Comparison of ENCODE assay signal across 24 cellular contexts in the genomic region with DNA sequence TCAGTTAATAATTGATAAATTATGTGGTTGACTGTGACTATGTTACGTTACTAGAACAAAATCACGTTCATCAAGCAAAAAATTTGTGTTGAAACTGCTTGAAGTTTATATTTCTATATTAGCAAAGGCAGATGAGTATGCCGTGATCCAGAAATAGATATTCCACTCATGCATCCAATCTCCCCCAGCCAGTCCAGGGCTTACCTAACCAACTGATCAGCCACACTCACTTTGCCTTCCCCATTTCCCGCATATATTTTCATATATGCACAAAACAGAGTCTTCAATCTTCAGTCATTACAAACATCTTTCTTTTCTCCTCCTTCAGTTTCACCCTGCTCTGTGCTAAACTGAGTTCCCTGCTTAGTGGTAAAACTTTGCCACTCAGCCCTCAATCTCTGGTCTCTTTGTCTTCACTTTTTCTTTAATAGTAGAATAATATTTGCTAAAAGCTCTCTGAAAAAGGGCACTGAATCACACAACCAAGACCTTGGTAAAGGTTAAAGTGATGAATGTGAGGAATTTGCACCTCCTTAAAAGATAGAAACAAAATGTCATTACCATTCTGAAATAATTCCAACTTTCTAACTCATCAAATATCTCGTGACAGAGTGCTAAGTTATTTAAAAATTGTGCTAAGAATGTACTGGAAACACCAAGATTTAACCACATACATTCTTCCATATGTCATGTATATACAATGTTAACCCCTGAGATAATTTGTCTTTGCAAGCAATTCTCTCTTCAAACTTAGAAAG.
DNase-seq lines count a peak whose midpoint lies in the region; FAIRE-seq and TF ChIP-seq lines count a peak whose summit lies in the region.
"Had no signal": no experiment of that assay in that cellular context is flagged by ENCODE, and none has a peak within 500 bp of the region (broad histone marks: within the 10 kb centered on the region; RNA-seq: fewer than 3 reads in every experiment).

No MANE protein-coding gene starts in this region.

- dilution Hi-C loops in mammary epithelial cell (cut with HindIII; ENCODE audit: low sequenced_read_pairs), result no loop called here
- dilution Hi-C loops in keratinocyte (cut with MboI; ENCODE audit: extremely low pct_ligation_motif_present, low sequenced_read_pairs), result no loop called here

- FAIRE-seq in keratinocyte (lab: Jason Lieb, UNC), result no peak
- FAIRE-seq: A549, GM12891 had no signal

- no peak overlapping the region for H3K4me3 Mint-ChIP-seq in MCF 10A (ENCODE audit: unreplicated experiment)
- H3K4me3 Mint-ChIP-seq: activated naive CD8-positive, alpha-beta T cell treated with anti-CD3 and anti-CD28 coated beads, Interleukin-2, amount 50 U/mL, for 24 hours; naive B cell had no signal

- peaks cover 4% of the 10 kb centered on the region for H3K4me1 Mint-ChIP-seq in MCF 10A (ENCODE audit: insufficient read depth, unreplicated experiment)
- H3K4me1 Mint-ChIP-seq: activated naive CD8-positive, alpha-beta T cell treated with anti-CD3 and anti-CD28 coated beads, Interleukin-2, amount 50 U/mL, for 24 hours; naive B cell had no signal

- peaks cover 10% of the 10 kb centered on the region for H3K4me1 ChIP-seq in mammary epithelial cell (ENCODE audit: insufficient read depth, low read length)
- H3K4me1 ChIP-seq in keratinocyte (ENCODE audit: control insufficient read depth, extremely low read depth, insufficient read depth, low read length), result no peaks in the 10 kb centered on the region
- H3K4me1 ChIP-seq in PC-9 (replicated peaks; ENCODE audit: insufficient read depth), result no peaks in the 10 kb centered on the region
- H3K4me1 ChIP-seq: A549, HAP-1, Peyer's patch, stomach had no signal

- no peaks in the 10 kb centered on the region for H3K36me3 Mint-ChIP-seq in MCF 10A (ENCODE audit: insufficient read depth, unreplicated experiment)
- H3K36me3 Mint-ChIP-seq: naive B cell had no signal

- H3K9ac ChIP-seq in mammary epithelial cell (ENCODE audit: insufficient read depth, low read length), result no peak overlapping the region
- H3K9ac ChIP-seq in keratinocyte (ENCODE audit: control insufficient read depth, extremely low read depth, insufficient read depth, low read length), result no peak overlapping the region

- DNase-seq in mammary epithelial cell (peak; percentile 14), MCF 10A (ENCODE audit: unreplicated experiment) (no peak), amniotic epithelial cell (ENCODE audit: low read depth) (peak; percentile 54), keratinocyte (ENCODE audit: low read depth, low spot score) (no peak), NCI-H2107 treated with DMSO at 0.1 percent for 48 hours (lab: John Stamatoyannopoulos, UW; ENCODE audit: unreplicated experiment) (no peak), PC-9 (no peak), medulla oblongata (ENCODE audit: extremely low spot score) (no peak), DMS 273 treated with DMSO at 0.1 percent for 48 hours (lab: John Stamatoyannopoulos, UW) (no peak)
- DNase-seq: activated CD4-positive, alpha-beta T cell treated with anti-CD3 and anti-CD28 coated beads for 4 hours; activated naive CD8-positive, alpha-beta T cell treated with anti-CD3 and anti-CD28 coated beads, Interleukin-2, amount 50 U/mL, for 24 hours; C1 segment of cervical spinal cord; central memory CD4-positive, alpha-beta T cell; head of caudate nucleus; naive B cell; NCI-H187 treated with DMSO at 0.1 percent for 48 hours; NCI-H446; ovary; Peyer's patch; stomach had no signal

- H3K27me3 Mint-ChIP-seq in MCF 10A (ENCODE audit: insufficient read depth, unreplicated experiment), result peaks cover 43% of the 10 kb centered on the region
- H3K27me3 Mint-ChIP-seq: activated naive CD8-positive, alpha-beta T cell treated with anti-CD3 and anti-CD28 coated beads, Interleukin-2, amount 50 U/mL, for 24 hours; naive B cell had no signal

- BruUV-seq in mammary epithelial cell (replicated peaks; lab: Mats Ljungman, UMichigan) (no TSS peak), MCF 10A (replicated peaks; lab: Mats Ljungman, UMichigan) (no TSS peak), PC-9 (replicated peaks; lab: Mats Ljungman, UMichigan) (no TSS peak)

- CTCF ChIA-PET in mammary epithelial cell (lab: Charles Lee; ENCODE audit: low non-redundant PET) (no interaction called here), MCF 10A (lab: Yijun Ruan, JAX) (no interaction called here), PC-9 (lab: Charles Lee) (no interaction called here)

- H3K9me3 Mint-ChIP-seq in MCF 10A (ENCODE audit: unreplicated experiment), result no peaks in the 10 kb centered on the region
- H3K9me3 Mint-ChIP-seq: activated T-helper 2 cell treated with anti-CD3 and anti-CD28 coated beads, Interferon-gamma antibody, Interleukin-2, Interleukin-4, amounts not matched to agents 10 μg/mL and 5 μg/mL and 100 μg/mL, durations not matched to agents 14 hours and 24 hours and 36 hours had no signal

- H3K79me2 ChIP-seq in mammary epithelial cell (ENCODE audit: insufficient read depth, low read length), result no peaks in the 10 kb centered on the region
- H3K79me2 ChIP-seq in keratinocyte (ENCODE audit: control insufficient read depth, insufficient read depth, low read length), result no peaks in the 10 kb centered on the region
- H3K79me2 ChIP-seq in PC-9 (ENCODE audit: low read depth), result no peaks in the 10 kb centered on the region

- in situ Hi-C loops in mammary epithelial cell (cut with MboI; ENCODE audit: low sequenced_read_pairs in 2 of 2), result no loop called here

- POLR2A ChIA-PET in MCF 10A (lab: Yijun Ruan, JAX), result no interaction called here
- POLR2A ChIA-PET in PC-9 (lab: Charles Lee; ENCODE audit: unreplicated experiment), result no interaction called here

- no peaks in the 10 kb centered on the region for H3K9me1 ChIP-seq in keratinocyte (ENCODE audit: control insufficient read depth, extremely low read depth, insufficient read depth, low read length)

- no peaks in the 10 kb centered on the region for H3K9me3 ChIP-seq in mammary epithelial cell (replicated peaks; ENCODE audit: insufficient read depth, low read length)
- no peaks in the 10 kb centered on the region for H3K9me3 ChIP-seq in keratinocyte (ENCODE audit: control insufficient read depth, low read depth, low read length)
- no peaks in the 10 kb centered on the region for H3K9me3 ChIP-seq in PC-9 (ENCODE audit: insufficient read depth, low read depth)
- H3K9me3 ChIP-seq: A549, HAP-1, ovary, Peyer's patch, stomach had no signal

- H3K4me3 ChIP-seq in mammary epithelial cell (replicated peaks in 1 of 3; ENCODE audit: insufficient read depth in 1 of 3, low read depth in 2 of 3, low read length in 3 of 3), result no peak overlapping the region
- no peak overlapping the region for H3K4me3 ChIP-seq in keratinocyte (ENCODE audit: control insufficient read depth in 2 of 3, extremely low read depth in 1 of 3, insufficient read depth in 2 of 3, low read depth in 1 of 3, low read length in 3 of 3)
- H3K4me3 ChIP-seq in PC-9, result no peak overlapping the region
- H3K4me3 ChIP-seq: A549, HAP-1, lung, ovary, Peyer's patch, stomach had no signal

- H3F3A ChIP-seq in PC-9 (ENCODE audit: insufficient read depth, low read depth), result no peaks in the 10 kb centered on the region

- intact Hi-C loops in mammary epithelial cell (cut with micrococcal nuclease), result no loop called here
- intact Hi-C loops in MCF 10A (cut with micrococcal nuclease), result no loop called here
- intact Hi-C loops in PC-9 (cut with micrococcal nuclease; ENCODE audit: unreplicated experiment), result no loop called here

- H3K27ac Mint-ChIP-seq in MCF 10A (ENCODE audit: low read depth, unreplicated experiment), result no peak overlapping the region
- H3K27ac Mint-ChIP-seq: activated naive CD8-positive, alpha-beta T cell treated with anti-CD3 and anti-CD28 coated beads, Interleukin-2, amount 50 U/mL, for 24 hours; activated T-helper 2 cell treated with anti-CD3 and anti-CD28 coated beads, Interferon-gamma antibody, Interleukin-2, Interleukin-4, amounts not matched to agents 10 μg/mL and 5 μg/mL and 100 μg/mL, durations not matched to agents 14 hours and 24 hours and 36 hours; naive B cell had no signal

- peak overlapping the region; percentile 42 for H2AFZ ChIP-seq in mammary epithelial cell (ENCODE audit: low read depth, low read length)
- peak overlapping the region; percentile 30 for H2AFZ ChIP-seq in keratinocyte (ENCODE audit: control insufficient read depth, low read length)
- no peak overlapping the region for H2AFZ ChIP-seq in PC-9

- TF ChIP-seq CTCF in mammary epithelial cell (conservative IDR thresholded peaks at IDR 0.05 in 1 of 2, IDR thresholded peaks at IDR 0.05 in 1 of 2; ENCODE audit: extremely low read depth in 1 of 2, insufficient read depth in 1 of 2, low read depth in 1 of 2, low read length in 2 of 2) (no peak), MCF 10A (IDR thresholded peaks at IDR 0.05; ENCODE audit: unreplicated experiment) (no peak), keratinocyte (optimal IDR thresholded peaks at IDR 0.05 in 1 of 3, IDR thresholded peaks at IDR 0.05 in 1 of 3, conservative IDR thresholded peaks at IDR 0.05 in 1 of 3; ENCODE audit: extremely low read depth in 1 of 3, insufficient read depth in 2 of 3, low read length in 3 of 3) (no peak), PC-9 (conservative IDR thresholded peaks at IDR 0.05) (no peak)

- no peaks in the 10 kb centered on the region for H3K27me3 ChIP-seq in mammary epithelial cell (ENCODE audit: insufficient read depth, low read length)
- no peaks in the 10 kb centered on the region for H3K27me3 ChIP-seq in keratinocyte (ENCODE audit: control insufficient read depth, extremely low read depth, insufficient read depth, low read length)
- no peaks in the 10 kb centered on the region for H3K27me3 ChIP-seq in PC-9 (ENCODE audit: insufficient read depth, low read depth)
- H3K27me3 ChIP-seq: ovary, Peyer's patch, stomach had no signal

- H3K36me3 ChIP-seq in mammary epithelial cell (ENCODE audit: insufficient read depth, low read length), result no peaks in the 10 kb centered on the region
- no peaks in the 10 kb centered on the region for H3K36me3 ChIP-seq in keratinocyte (ENCODE audit: control insufficient read depth in 2 of 2, extremely low read depth in 1 of 2, insufficient read depth in 2 of 2, low read length in 2 of 2)
- H3K36me3 ChIP-seq in PC-9 (ENCODE audit: low read depth), result no peaks in the 10 kb centered on the region
- H3K36me3 ChIP-seq: HAP-1, ovary, Peyer's patch, stomach had no signal

- H4K20me1 ChIP-seq in mammary epithelial cell (ENCODE audit: insufficient read depth, low read length) (no peaks in the 10 kb centered on the region), keratinocyte (ENCODE audit: control insufficient read depth, extremely low read depth, insufficient read depth, low read length) (no peaks in the 10 kb centered on the region), PC-9 (ENCODE audit: insufficient read depth) (no peaks in the 10 kb centered on the region)

- no peak overlapping the region for H3K27ac ChIP-seq in mammary epithelial cell (ENCODE audit: insufficient read depth, low read depth, low read length)
- H3K27ac ChIP-seq in keratinocyte (ENCODE audit: control insufficient read depth, insufficient read depth, low read length), result no peak overlapping the region
- H3K27ac ChIP-seq in PC-9, result no peak overlapping the region
- H3K27ac ChIP-seq: A549, ovary, Peyer's patch, stomach had no signal

- 59% methylated on average over 5 of the region's 5 CpGs for WGBS in mammary epithelial cell (ENCODE audit: low coverage, missing lambda C conversion rate)

- H3K4me2 ChIP-seq in mammary epithelial cell (ENCODE audit: insufficient read depth, low read depth, low read length) (peak overlapping the region; percentile 53), keratinocyte (ENCODE audit: control insufficient read depth, extremely low read depth, insufficient read depth, low read depth, low read length) (no peak overlapping the region), PC-9 (no peak overlapping the region)
- H3K4me2 ChIP-seq: A549 had no signal

- no peaks in the 10 kb centered on the region for H3K9me2 ChIP-seq in PC-9 (ENCODE audit: insufficient read depth)

Comparison
In these comparisons a context has a peak if more than half of its experiments do, and no peak if none do; other contexts are left out.
1. DNase-seq: peak in mammary epithelial cell (single experiment) and amniotic epithelial cell (single experiment); none in MCF 10A (single experiment), keratinocyte (single experiment), NCI-H2107 treated with DMSO at 0.1 percent for 48 hours (single experiment), PC-9 (0 of 2), medulla oblongata (single experiment) and DMS 273 treated with DMSO at 0.1 percent for 48 hours (single experiment).